ENCODE assay signal across 8 cellular contexts in the genomic region with DNA sequence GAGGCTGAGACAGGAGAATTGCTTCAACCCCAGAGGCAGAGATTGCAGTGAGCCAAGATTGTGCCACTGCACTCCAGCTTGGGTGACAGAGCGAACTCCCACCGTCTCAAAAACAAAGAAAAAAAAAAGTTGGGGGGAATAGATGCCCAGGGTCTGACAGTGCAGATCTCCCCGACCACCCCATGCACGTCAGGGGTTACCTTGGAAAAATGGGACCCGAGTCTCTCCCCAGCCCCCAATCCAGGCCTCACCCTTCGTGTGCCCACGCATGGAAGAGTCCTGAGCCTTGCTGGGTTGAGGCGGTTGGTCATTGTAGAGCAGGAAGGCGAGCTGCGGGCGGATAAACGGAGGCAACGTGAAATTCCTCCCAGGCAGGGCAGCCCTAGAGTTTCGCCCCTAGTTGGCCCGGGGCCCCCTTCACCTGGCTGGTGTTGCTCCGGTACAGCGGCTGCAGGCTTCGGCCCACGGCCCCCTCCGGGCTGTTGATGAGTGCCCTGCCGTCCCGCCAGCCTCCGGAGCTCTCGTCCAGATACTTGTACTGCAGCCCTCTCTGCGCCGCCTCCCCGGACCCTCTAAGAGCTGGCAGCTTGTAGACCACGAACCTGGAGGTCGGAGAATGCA. TPM values are rescaled to one million over a fixed set of nuclear protein-coding genes. Genes with fewer than 3 reads are reported as not detected.
DNase-seq lines count a peak whose midpoint lies in the region; ATAC-seq and TF ChIP-seq lines count a peak whose summit lies in the region.

No MANE protein-coding gene starts in this region.

- peak; percentile 19 for ATAC-seq in GM21529 (IDR thresholded peaks at IDR 0.05; ENCODE audit: unreplicated experiment)
- peak; percentile 19 to 41 (median 28) for ATAC-seq in right lobe of liver

- no peaks in the 10 kb centered on the region for H3K27me3 ChIP-seq in right lobe of liver
- H3K27me3 ChIP-seq in thyroid gland = no peaks in the 10 kb centered on the region

- peaks cover 0 to 5% (median 0%) of the 10 kb centered on the region in 4 donors for H3K9me3 ChIP-seq in right lobe of liver
- H3K9me3 ChIP-seq in thyroid gland = no peaks in the 10 kb centered on the region

- H3K36me3 ChIP-seq in right lobe of liver (peaks cover 0 to 5% (median 0%) of the 10 kb centered on the region in 4 donors), thyroid gland (peaks cover 8 to 9% of the 10 kb centered on the region in 2 donors)

- H3K27ac ChIP-seq in right lobe of liver = peak overlapping the region; percentile 63 to 71 (median 68)
- peak overlapping the region; percentile 69 to 86 (median 79) for H3K27ac ChIP-seq in thyroid gland

- TF ChIP-seq POLR2A in right lobe of liver (IDR thresholded peaks at IDR 0.05) (no peak), thyroid gland (IDR thresholded peaks at IDR 0.05) (no peak)

- H3K4me1 ChIP-seq in right lobe of liver (peaks cover 0 to 13% (median 0%) of the 10 kb centered on the region in 4 donors), thyroid gland (peaks cover 10 to 18% of the 10 kb centered on the region in 2 donors)

- WGBS in right lobe of liver (ENCODE audit: insufficient coverage, low coverage, low lambda C conversion rate, missing lambda C conversion rate) = 20% methylated on average over 22 of the region's 29 CpGs
- 17% methylated on average over 18 to 26 of the region's 29 CpGs for WGBS in thyroid gland, 2 donors

- intact Hi-C loops in right lobe of liver (cut with DNase I) (loop anchor here in 1 of 2 donors (10.0 kb wide), 1 partner anchor 54 kb away; a partner anchor contains a TSS), thyroid gland (cut with DNase I) (loop anchor here (10.0 kb wide), 1 partner anchor 54 kb away; a partner anchor contains a TSS)

- DNase-seq in D341Med (ENCODE audit: low spot score) (peak; percentile 59), NCI-H69 (lab: John Stamatoyannopoulos, UW) (peak; percentile 76), choroid plexus epithelial cell (ENCODE audit: low read depth) (peak; percentile 16), right lobe of liver (peak in 1 of 3 donors; percentile 68), thyroid gland (peak; percentile 60 to 63), putamen (ENCODE audit: low spot score) (no peak), NCI-H446 treated with DMSO at 0.1 percent for 48 hours (lab: John Stamatoyannopoulos, UW) (no peak)

- TF ChIP-seq CTCF in choroid plexus epithelial cell (conservative IDR thresholded peaks at IDR 0.05; ENCODE audit: low read depth, low read length) = no peak
- no peak for TF ChIP-seq CTCF in right lobe of liver (IDR thresholded peaks at IDR 0.05)
- TF ChIP-seq CTCF in thyroid gland (IDR thresholded peaks at IDR 0.05) = no peak

- H3K4me3 ChIP-seq in choroid plexus epithelial cell (ENCODE audit: low read depth, low read length) = peak overlapping the region; percentile 79
- peak overlapping the region; percentile 51 to 72 (median 70) for H3K4me3 ChIP-seq in right lobe of liver
- H3K4me3 ChIP-seq in thyroid gland (replicated peaks in 1 of 3) = peak overlapping the region in 2 of 3 donors; percentile 55 to 72

RNA-seq across cellular contexts. Expression of a gene that starts 0.6 kb away (rescaled TPM):
- total RNA-seq in right lobe of liver (10 to 100 TPM; 18.2 to 36.3 (median 26.8) TPM), thyroid gland (10 to 100 TPM; 35.4 to 67.3 (median 59.1) TPM)

RNA-seq across cellular contexts. Expression of a gene that starts 6.3 kb away (rescaled TPM):
- total RNA-seq in right lobe of liver (1 to 10 TPM in 1 of 6 experiments, under 1 TPM in 2, not detected in 3; 0.32 to 1.7 (median 0.44) TPM), thyroid gland (not detected)

RNA-seq across cellular contexts. Expression of a gene that starts 10.3 kb away (rescaled TPM):
- total RNA-seq in right lobe of liver = 100 to 1,000 TPM in 1 of 6 experiments, 10 to 100 TPM in 5; 42.2 to 119 (median 59.5) TPM
- total RNA-seq in thyroid gland = 10 to 100 TPM; 31.2 to 63.7 (median 46.7) TPM

RNA-seq across cellular contexts. Expression of a gene that starts 38.4 kb away (rescaled TPM):
- total RNA-seq in right lobe of liver (under 1 TPM in 1 of 6 experiments, not detected in 5; 0.18 TPM), thyroid gland (not detected)

RNA-seq across cellular contexts. Expression of a gene that starts 42.3 kb away (rescaled TPM):
- under 1 TPM in 4 of 6 experiments, not detected in 2; 0.06 to 0.49 (median 0.34) TPM for total RNA-seq in right lobe of liver
- under 1 TPM in 1 of 4 donors, not detected in 3; 0.56 TPM for total RNA-seq in thyroid gland

Comparison
In these comparisons a context has a peak if more than half of its experiments do, and no peak if none do; other contexts are left out.
1. DNase-seq: peak in D341Med (single experiment), NCI-H69 (single experiment), choroid plexus epithelial cell (single experiment) and thyroid gland (2 of 2); none in putamen (single experiment) and NCI-H446 treated with DMSO at 0.1 percent for 48 hours (single experiment).
2. Peak in every context shown above with its lines, with median percentiles within 50 percentile points of each other: H3K4me3 ChIP-seq.